In the genomic region with DNA sequence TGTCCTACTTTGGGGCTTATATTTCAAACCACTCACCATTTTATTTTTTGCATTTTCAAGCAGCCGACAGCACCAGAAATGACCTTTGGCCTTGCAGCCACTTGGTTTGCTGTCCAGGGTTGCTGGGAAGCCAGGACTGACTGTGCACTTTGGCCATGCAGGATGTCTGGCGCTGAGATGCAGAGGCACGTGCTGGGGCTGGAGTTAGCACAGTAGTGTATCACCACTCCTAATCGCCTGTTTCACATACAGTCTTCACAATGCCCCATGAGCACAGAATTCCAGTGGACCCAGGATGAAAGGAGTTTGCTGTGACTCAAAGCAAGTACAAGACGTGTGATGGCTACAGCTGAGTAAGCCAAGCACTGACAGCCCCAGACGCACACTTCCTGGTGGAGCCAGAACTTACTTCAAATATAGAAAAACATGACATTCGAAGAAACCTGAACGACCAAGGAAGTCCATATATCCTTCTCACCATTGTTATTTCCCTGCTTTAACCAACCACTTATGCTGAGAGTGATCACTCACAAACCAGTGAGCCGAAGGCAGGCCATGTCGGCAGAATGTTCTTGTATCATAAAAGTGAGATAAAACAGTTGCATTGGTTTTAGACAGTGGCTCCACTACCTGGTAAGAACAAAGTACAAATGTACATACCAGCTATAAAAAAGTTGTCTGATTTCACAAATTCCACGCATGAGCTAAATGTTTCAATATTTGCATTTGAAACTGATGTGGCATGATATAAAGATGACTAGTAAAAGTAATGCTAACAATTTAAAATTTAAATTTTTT, we compare ENCODE assay signal across 1 cellular context.
TF ChIP-seq lines count a peak whose summit lies in the region.

No MANE protein-coding gene starts in this region.

TF ChIP-seq in HepG2, 621 proteins besides CTCF, POLR2A, EP300 and RAD21 (continued from another document and continues in another):
- TF ChIP-seq ZNF460 (CRISPR knock-in tag; IDR thresholded peaks at IDR 0.05; ENCODE audit: borderline replicate concordance) (no peak), ESRRA (CRISPR knock-in tag; IDR thresholded peaks at IDR 0.05; ENCODE audit: low read depth) (0 out of 2 replicates have a peak, but pooled peaks have one; percentile 23), ZNF598 (CRISPR knock-in tag; IDR thresholded peaks at IDR 0.05; ENCODE audit: borderline replicate concordance) (no peak), GTF3A (CRISPR knock-in tag; conservative IDR thresholded peaks at IDR 0.05) (no peak), ZFP37 (CRISPR knock-in tag; IDR thresholded peaks at IDR 0.05; ENCODE audit: borderline replicate concordance) (0 out of 2 replicates have a peak, but pooled peaks have one; percentile 37), ZNF546 (CRISPR knock-in tag; conservative IDR thresholded peaks at IDR 0.05) (no peak), NFE2L1 (CRISPR knock-in tag; IDR thresholded peaks at IDR 0.05; ENCODE audit: borderline replicate concordance) (0 out of 2 replicates have a peak, but pooled peaks have one; percentile 57), GATAD2A (CRISPR knock-in tag; IDR thresholded peaks at IDR 0.05) (peak; percentile 50; the same call in 1 of the 2 replicates), ZNF556 (CRISPR knock-in tag; IDR thresholded peaks at IDR 0.05; ENCODE audit: borderline replicate concordance) (no peak), ZNF33A (CRISPR knock-in tag; IDR thresholded peaks at IDR 0.05; ENCODE audit: borderline replicate concordance) (no peak), ZNF484 (CRISPR knock-in tag; IDR thresholded peaks at IDR 0.05; ENCODE audit: borderline replicate concordance, low read depth) (no peak), ZNF564 (CRISPR knock-in tag; IDR thresholded peaks at IDR 0.05) (0 out of 2 replicates have a peak, but pooled peaks have one; percentile 25), ZNF354B (CRISPR knock-in tag; IDR thresholded peaks at IDR 0.05) (no peak), ZNF761 (CRISPR knock-in tag; conservative IDR thresholded peaks at IDR 0.05) (no peak), ZNF143 (CRISPR knock-in tag; IDR thresholded peaks at IDR 0.05) (peak; percentile 65), HNF4A (CRISPR knock-in tag; IDR thresholded peaks at IDR 0.05) (peak; percentile 96), ZNF160 (CRISPR knock-in tag; IDR thresholded peaks at IDR 0.05) (no peak), ZNF644 (CRISPR knock-in tag; IDR thresholded peaks at IDR 0.05; ENCODE audit: low read depth) (peak; percentile 97), KDM2A (CRISPR knock-in tag; IDR thresholded peaks at IDR 0.05; ENCODE audit: borderline replicate concordance, low read depth) (peak; percentile 53; the same call in 1 of the 2 replicates), ZNF7 (CRISPR knock-in tag; IDR thresholded peaks at IDR 0.05) (peak; percentile 57; the same call in 1 of the 2 replicates), YEATS4 (CRISPR knock-in tag; IDR thresholded peaks at IDR 0.05; ENCODE audit: borderline replicate concordance) (peak; percentile 43; the same call in 1 of the 2 replicates), ZMYM4 (CRISPR knock-in tag; IDR thresholded peaks at IDR 0.05) (peak; percentile 51; the same call in 1 of the 2 replicates), ZNF83 (CRISPR knock-in tag; IDR thresholded peaks at IDR 0.05; ENCODE audit: borderline replicate concordance) (no peak), REPIN1 (CRISPR knock-in tag; IDR thresholded peaks at IDR 0.05; ENCODE audit: borderline replicate concordance, low read depth) (peak; percentile 52; the same call in 1 of the 2 replicates), ZSCAN22 (CRISPR knock-in tag; IDR thresholded peaks at IDR 0.05) (no peak), FOSL2 (CRISPR knock-in tag; IDR thresholded peaks at IDR 0.05) (peak; percentile 47), ZNF781 (CRISPR knock-in tag; IDR thresholded peaks at IDR 0.05; ENCODE audit: borderline replicate concordance, not compliant biosample characterization) (peak; percentile 62), NR2F1 (CRISPR knock-in tag; IDR thresholded peaks at IDR 0.05) (peak; percentile 83 to 87), MAFK (conservative IDR thresholded peaks at IDR 0.05 in 1 of 2, IDR thresholded peaks at IDR 0.05 in 1 of 2; ENCODE audit: low read length in 2 of 2) (peak in 1 of 2 experiments; percentile 34; a peak in 1 of 4 replicates), IRF2 (CRISPR knock-in tag; IDR thresholded peaks at IDR 0.05) (no peak), ZNF317 (CRISPR knock-in tag; IDR thresholded peaks at IDR 0.05) (no peak), NFKBIZ (CRISPR knock-in tag; IDR thresholded peaks at IDR 0.05) (0 out of 2 replicates have a peak, but pooled peaks have one; percentile 41), IRX3 (CRISPR knock-in tag; IDR thresholded peaks at IDR 0.05; ENCODE audit: borderline replicate concordance, low read depth) (no peak), LCORL (IDR thresholded peaks at IDR 0.05) (no peak), LCORL (CRISPR knock-in tag; IDR thresholded peaks at IDR 0.05) (peak; percentile 58), ZNF713 (CRISPR knock-in tag; IDR thresholded peaks at IDR 0.05) (no peak), SPEN (CRISPR knock-in tag; IDR thresholded peaks at IDR 0.05; ENCODE audit: low read depth) (peak; percentile 61; the same call in 1 of the 2 replicates), ZNF878 (CRISPR knock-in tag; IDR thresholded peaks at IDR 0.05) (0 out of 2 replicates have a peak, but pooled peaks have one; percentile 26), MEIS2 (CRISPR knock-in tag; IDR thresholded peaks at IDR 0.05) (0 out of 2 replicates have a peak, but pooled peaks have one; percentile 39), SATB2 (CRISPR knock-in tag; IDR thresholded peaks at IDR 0.05) (0 out of 2 replicates have a peak, but pooled peaks have one; percentile 30), SOX13 (IDR thresholded peaks at IDR 0.05) (no peak), SOX13 (CRISPR knock-in tag; conservative IDR thresholded peaks at IDR 0.05 in 1 of 2, IDR thresholded peaks at IDR 0.05 in 1 of 2) (peak in 1 of 2 experiments; percentile 41; a peak in 1 of 4 replicates), HDAC1 (CRISPR knock-in tag; IDR thresholded peaks at IDR 0.05) (peak; percentile 66), SMYD3 (CRISPR knock-in tag; IDR thresholded peaks at IDR 0.05) (no peak)
- TF ChIP-seq, protein P1, sequence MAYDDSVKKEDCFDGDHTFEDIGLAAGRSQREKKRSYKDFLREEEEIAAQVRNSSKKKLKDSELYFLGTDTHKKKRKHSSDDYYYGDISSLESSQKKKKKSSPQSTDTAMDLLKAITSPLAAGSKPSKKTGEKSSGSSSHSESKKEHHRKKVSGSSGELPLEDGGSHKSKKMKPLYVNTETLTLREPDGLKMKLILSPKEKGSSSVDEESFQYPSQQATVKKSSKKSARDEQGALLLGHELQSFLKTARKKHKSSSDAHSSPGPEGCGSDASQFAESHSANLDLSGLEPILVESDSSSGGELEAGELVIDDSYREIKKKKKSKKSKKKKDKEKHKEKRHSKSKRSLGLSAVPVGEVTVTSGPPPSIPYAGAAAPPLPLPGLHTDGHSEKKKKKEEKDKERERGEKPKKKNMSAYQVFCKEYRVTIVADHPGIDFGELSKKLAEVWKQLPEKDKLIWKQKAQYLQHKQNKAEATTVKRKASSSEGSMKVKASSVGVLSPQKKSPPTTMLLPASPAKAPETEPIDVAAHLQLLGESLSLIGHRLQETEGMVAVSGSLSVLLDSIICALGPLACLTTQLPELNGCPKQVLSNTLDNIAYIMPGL (CRISPR knock-in tag; IDR thresholded peaks at IDR 0.05; ENCODE audit: borderline replicate concordance in 1 of 2, low read depth in 1 of 2): no peak
- TF ChIP-seq, protein P2, sequence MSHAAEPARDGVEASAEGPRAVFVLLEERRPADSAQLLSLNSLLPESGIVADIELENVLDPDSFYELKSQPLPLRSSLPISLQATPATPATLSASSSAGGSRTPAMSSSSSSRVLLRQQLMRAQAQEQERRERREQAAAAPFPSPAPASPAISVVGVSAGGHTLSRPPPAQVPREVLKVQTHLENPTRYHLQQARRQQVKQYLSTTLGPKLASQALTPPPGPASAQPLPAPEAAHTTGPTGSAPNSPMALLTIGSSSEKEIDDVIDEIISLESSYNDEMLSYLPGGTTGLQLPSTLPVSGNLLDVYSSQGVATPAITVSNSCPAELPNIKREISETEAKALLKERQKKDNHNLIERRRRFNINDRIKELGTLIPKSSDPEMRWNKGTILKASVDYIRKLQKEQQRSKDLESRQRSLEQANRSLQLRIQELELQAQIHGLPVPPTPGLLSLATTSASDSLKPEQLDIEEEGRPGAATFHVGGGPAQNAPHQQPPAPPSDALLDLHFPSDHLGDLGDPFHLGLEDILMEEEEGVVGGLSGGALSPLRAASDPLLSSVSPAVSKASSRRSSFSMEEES (CRISPR knock-in tag; IDR thresholded peaks at IDR 0.05): peak; percentile 54
- TF ChIP-seq, protein P3, sequence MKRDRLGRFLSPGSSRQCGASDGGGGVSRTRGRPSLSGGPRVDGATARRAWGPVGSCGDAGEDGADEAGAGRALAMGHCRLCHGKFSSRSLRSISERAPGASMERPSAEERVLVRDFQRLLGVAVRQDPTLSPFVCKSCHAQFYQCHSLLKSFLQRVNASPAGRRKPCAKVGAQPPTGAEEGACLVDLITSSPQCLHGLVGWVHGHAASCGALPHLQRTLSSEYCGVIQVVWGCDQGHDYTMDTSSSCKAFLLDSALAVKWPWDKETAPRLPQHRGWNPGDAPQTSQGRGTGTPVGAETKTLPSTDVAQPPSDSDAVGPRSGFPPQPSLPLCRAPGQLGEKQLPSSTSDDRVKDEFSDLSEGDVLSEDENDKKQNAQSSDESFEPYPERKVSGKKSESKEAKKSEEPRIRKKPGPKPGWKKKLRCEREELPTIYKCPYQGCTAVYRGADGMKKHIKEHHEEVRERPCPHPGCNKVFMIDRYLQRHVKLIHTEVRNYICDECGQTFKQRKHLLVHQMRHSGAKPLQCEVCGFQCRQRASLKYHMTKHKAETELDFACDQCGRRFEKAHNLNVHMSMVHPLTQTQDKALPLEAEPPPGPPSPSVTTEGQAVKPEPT (CRISPR knock-in tag; IDR thresholded peaks at IDR 0.05; ENCODE audit: low read depth): no peak
- TF ChIP-seq, protein P4, sequence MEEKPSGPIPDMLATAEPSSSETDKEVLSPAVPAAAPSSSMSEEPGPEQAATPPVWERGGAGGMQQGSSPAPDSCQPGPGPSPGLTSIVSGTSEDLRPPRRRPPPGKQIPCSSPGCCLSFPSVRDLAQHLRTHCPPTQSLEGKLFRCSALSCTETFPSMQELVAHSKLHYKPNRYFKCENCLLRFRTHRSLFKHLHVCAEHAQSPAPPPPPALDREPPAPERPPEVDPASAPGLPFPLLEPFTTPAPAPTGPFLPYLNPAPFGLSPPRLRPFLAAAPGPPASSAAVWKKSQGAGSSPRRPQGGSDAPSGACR (CRISPR knock-in tag; IDR thresholded peaks at IDR 0.05): no peak
- TF ChIP-seq, protein P5, sequence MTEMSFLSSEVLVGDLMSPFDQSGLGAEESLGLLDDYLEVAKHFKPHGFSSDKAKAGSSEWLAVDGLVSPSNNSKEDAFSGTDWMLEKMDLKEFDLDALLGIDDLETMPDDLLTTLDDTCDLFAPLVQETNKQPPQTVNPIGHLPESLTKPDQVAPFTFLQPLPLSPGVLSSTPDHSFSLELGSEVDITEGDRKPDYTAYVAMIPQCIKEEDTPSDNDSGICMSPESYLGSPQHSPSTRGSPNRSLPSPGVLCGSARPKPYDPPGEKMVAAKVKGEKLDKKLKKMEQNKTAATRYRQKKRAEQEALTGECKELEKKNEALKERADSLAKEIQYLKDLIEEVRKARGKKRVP (CRISPR knock-in tag; IDR thresholded peaks at IDR 0.05): no peak
- TF ChIP-seq, protein P6, sequence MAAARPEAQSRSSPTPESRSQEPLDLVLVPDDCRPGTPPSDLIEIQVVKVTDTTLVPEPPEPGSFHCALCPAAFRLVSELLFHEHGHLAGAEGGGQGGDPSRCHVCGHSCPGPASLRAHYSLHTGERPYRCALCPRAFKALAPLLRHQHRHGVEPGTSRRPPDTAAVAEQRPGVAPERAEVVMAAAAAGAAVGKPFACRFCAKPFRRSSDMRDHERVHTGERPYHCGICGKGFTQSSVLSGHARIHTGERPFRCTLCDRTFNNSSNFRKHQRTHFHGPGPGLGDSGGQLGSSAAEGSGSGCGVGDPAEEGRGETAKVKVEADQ (CRISPR knock-in tag; IDR thresholded peaks at IDR 0.05; ENCODE audit: borderline replicate concordance): peak; percentile 58; the same call in 1 of the 2 replicates
- TF ChIP-seq, protein P7, sequence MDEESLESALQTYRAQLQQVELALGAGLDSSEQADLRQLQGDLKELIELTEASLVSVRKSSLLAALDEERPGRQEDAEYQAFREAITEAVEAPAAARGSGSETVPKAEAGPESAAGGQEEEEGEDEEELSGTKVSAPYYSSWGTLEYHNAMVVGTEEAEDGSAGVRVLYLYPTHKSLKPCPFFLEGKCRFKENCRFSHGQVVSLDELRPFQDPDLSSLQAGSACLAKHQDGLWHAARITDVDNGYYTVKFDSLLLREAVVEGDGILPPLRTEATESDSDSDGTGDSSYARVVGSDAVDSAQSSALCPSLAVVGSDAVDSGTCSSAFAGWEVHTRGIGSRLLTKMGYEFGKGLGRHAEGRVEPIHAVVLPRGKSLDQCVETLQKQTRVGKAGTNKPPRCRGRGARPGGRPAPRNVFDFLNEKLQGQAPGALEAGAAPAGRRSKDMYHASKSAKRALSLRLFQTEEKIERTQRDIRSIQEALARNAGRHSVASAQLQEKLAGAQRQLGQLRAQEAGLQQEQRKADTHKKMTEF (CRISPR knock-in tag; IDR thresholded peaks at IDR 0.05): 0 out of 2 replicates have a peak, but pooled peaks have one; percentile 28
- TF ChIP-seq, protein P8, sequence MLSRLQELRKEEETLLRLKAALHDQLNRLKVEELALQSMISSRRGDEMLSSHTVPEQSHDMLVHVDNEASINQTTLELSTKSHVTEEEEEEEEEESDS (CRISPR knock-in tag; IDR thresholded peaks at IDR 0.05; ENCODE audit: borderline replicate concordance): no peak
- TF ChIP-seq, protein P9, sequence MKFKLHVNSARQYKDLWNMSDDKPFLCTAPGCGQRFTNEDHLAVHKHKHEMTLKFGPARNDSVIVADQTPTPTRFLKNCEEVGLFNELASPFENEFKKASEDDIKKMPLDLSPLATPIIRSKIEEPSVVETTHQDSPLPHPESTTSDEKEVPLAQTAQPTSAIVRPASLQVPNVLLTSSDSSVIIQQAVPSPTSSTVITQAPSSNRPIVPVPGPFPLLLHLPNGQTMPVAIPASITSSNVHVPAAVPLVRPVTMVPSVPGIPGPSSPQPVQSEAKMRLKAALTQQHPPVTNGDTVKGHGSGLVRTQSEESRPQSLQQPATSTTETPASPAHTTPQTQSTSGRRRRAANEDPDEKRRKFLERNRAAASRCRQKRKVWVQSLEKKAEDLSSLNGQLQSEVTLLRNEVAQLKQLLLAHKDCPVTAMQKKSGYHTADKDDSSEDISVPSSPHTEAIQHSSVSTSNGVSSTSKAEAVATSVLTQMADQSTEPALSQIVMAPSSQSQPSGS (CRISPR knock-in tag; IDR thresholded peaks at IDR 0.05): 0 out of 2 replicates have a peak, but pooled peaks have one; percentile 28
- TF ChIP-seq, protein P10, sequence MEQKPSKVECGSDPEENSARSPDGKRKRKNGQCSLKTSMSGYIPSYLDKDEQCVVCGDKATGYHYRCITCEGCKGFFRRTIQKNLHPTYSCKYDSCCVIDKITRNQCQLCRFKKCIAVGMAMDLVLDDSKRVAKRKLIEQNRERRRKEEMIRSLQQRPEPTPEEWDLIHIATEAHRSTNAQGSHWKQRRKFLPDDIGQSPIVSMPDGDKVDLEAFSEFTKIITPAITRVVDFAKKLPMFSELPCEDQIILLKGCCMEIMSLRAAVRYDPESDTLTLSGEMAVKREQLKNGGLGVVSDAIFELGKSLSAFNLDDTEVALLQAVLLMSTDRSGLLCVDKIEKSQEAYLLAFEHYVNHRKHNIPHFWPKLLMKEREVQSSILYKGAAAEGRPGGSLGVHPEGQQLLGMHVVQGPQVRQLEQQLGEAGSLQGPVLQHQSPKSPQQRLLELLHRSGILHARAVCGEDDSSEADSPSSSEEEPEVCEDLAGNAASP (CRISPR knock-in tag; IDR thresholded peaks at IDR 0.05; ENCODE audit: borderline replicate concordance): peak; percentile 11; the same call in 1 of the 2 replicates
